11 cellular contexts compared by ENCODE assay signal in the genomic region with DNA sequence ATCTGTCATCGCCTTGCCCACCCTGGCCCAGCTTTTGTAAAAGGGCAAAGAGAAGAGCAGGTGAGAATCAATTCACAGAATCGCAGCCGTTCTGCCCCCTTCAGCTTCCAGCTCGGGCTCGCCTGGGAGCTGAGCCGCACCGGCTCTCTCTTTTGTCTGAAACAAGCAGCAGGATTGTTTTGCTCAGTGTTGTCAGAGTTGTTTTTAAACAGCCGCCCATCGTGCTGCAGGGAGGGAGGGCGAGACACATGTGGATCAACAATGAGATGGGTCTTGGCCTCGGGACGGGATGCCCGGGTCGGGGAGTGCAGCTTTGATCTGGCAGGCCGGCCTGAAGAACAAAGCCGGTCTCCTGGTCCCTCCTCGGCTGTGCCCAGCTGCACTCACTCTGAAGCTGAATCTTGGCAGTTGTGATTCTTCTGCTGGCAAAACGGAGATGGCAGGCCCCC. TPM values are rescaled to one million over a fixed set of nuclear protein-coding genes. Genes with fewer than 3 reads are reported as not detected.
A peak's percentile ranks its signal among the peaks of the same experiment; 100 is the strongest.
DNase-seq lines count a peak whose midpoint lies in the region; ATAC-seq and TF ChIP-seq lines count a peak whose summit lies in the region.
"Had no signal": no experiment of that assay in that cellular context is flagged by ENCODE, and none has a peak within 500 bp of the region (broad histone marks: within the 10 kb centered on the region; RNA-seq: fewer than 3 reads in every experiment).

No MANE protein-coding gene starts in this region.

- peak overlapping the region; percentile 82 to 94 (median 88) for H3K4me3 Mint-ChIP-seq in immature natural killer cell
- H3K4me3 Mint-ChIP-seq in stimulated activated effector memory CD8-positive, alpha-beta T cell treated with anti-CD3 and anti-CD28 coated beads, Interleukin-12 subunit alpha, Interleukin-12 subunit beta, amount 100 ng/mL, for 72 hours: peak overlapping the region; percentile 62

- TF ChIP-seq CTCF in brain microvascular endothelial cell (IDR thresholded peaks at IDR 0.05; ENCODE audit: low read depth, low read length, missing control alignments): no peak

- in situ Hi-C loops in brain microvascular endothelial cell (cut with HindIII; ENCODE audit: low pct_ligation_motif_present, low sequenced_read_pairs): no loop called here

- H3K4me3 ChIP-seq in brain microvascular endothelial cell (ENCODE audit: low read depth, low read length): peak overlapping the region; percentile 17

- no peak overlapping the region for H3K27ac ChIP-seq in brain microvascular endothelial cell

- no peaks in the 10 kb centered on the region for H3K36me3 Mint-ChIP-seq in immature natural killer cell
- no peaks in the 10 kb centered on the region for H3K36me3 Mint-ChIP-seq in stimulated activated effector memory CD8-positive, alpha-beta T cell treated with anti-CD3 and anti-CD28 coated beads, Interleukin-12 subunit alpha, Interleukin-12 subunit beta, amount 100 ng/mL, for 72 hours

- peaks cover 2 to 10% (median 4%) of the 10 kb centered on the region in 3 donors for H3K27me3 Mint-ChIP-seq in immature natural killer cell (ENCODE audit: low read depth in 3 of 3)

- peaks cover 39 to 44% of the 10 kb centered on the region in 2 donors for H3K4me1 Mint-ChIP-seq in immature natural killer cell
- H3K4me1 Mint-ChIP-seq in stimulated activated effector memory CD8-positive, alpha-beta T cell treated with anti-CD3 and anti-CD28 coated beads, Interleukin-12 subunit alpha, Interleukin-12 subunit beta, amount 100 ng/mL, for 72 hours: peaks cover 39% of the 10 kb centered on the region

- no peak for ATAC-seq in stimulated activated effector memory CD8-positive, alpha-beta T cell treated with anti-CD3 and anti-CD28 coated beads, Interleukin-12 subunit alpha, Interleukin-12 subunit beta, amount 100 ng/mL, for 72 hours
- no peak for ATAC-seq in HG03520 (IDR thresholded peaks at IDR 0.05; ENCODE audit: unreplicated experiment)

- DNase-seq in NCI-H1417 (lab: John Stamatoyannopoulos, UW) (peak in 2 of 3 experiments; percentile 51 to 84), NCI-H1417 treated with DMSO at 0.1 percent for 48 hours (lab: John Stamatoyannopoulos, UW) (no peak), brain microvascular endothelial cell (no peak), immature natural killer cell (peak in 1 of 3 donors; percentile 8), T1000 (lab: John Stamatoyannopoulos, UW) (no peak), SIG-M5 treated with dmso at 0.1 percent for 504 hours (lab: John Stamatoyannopoulos, UW; ENCODE audit: unreplicated experiment) (no peak)
- no peak for DNase-seq in stimulated activated effector memory CD8-positive, alpha-beta T cell treated with anti-CD3 and anti-CD28 coated beads, Interleukin-12 subunit alpha, Interleukin-12 subunit beta, amount 100 ng/mL, for 72 hours (ENCODE audit: low spot score in 2 of 2)
- DNase-seq: 8988T, MM.1S, SK-N-SH had no signal

- H3K27me3 ChIP-seq in brain microvascular endothelial cell (replicated peaks): peaks cover 17% of the 10 kb centered on the region

- peak overlapping the region; percentile 64 to 89 (median 84) for H3K27ac Mint-ChIP-seq in immature natural killer cell
- H3K27ac Mint-ChIP-seq in stimulated activated effector memory CD8-positive, alpha-beta T cell treated with anti-CD3 and anti-CD28 coated beads, Interleukin-12 subunit alpha, Interleukin-12 subunit beta, amount 100 ng/mL, for 72 hours: peak overlapping the region; percentile 68

- H3K36me3 ChIP-seq in brain microvascular endothelial cell (replicated peaks): no peaks in the 10 kb centered on the region

- no peaks in the 10 kb centered on the region for H3K9me3 Mint-ChIP-seq in immature natural killer cell
- no peaks in the 10 kb centered on the region for H3K9me3 Mint-ChIP-seq in stimulated activated effector memory CD8-positive, alpha-beta T cell treated with anti-CD3 and anti-CD28 coated beads, Interleukin-12 subunit alpha, Interleukin-12 subunit beta, amount 100 ng/mL, for 72 hours

RNA-seq across cellular contexts. Expression of a gene that starts 39.7 kb away (rescaled TPM):
- 1 to 10 TPM; 1.9 to 8.1 (median 5.1) TPM for polyA plus RNA-seq in immature natural killer cell

Comparison
In these comparisons a context has a peak if more than half of its experiments do, and no peak if none do; other contexts are left out.
1. DNase-seq: peak in NCI-H1417 (2 of 3); none in NCI-H1417 treated with DMSO at 0.1 percent for 48 hours (single experiment), brain microvascular endothelial cell (single experiment), stimulated activated effector memory CD8-positive, alpha-beta T cell treated with anti-CD3 and anti-CD28 coated beads, Interleukin-12 subunit alpha, Interleukin-12 subunit beta, amount 100 ng/mL, for 72 hours (0 of 2), T1000 (single experiment) and SIG-M5 treated with dmso at 0.1 percent for 504 hours (single experiment).